ENCODE assay signal across 8 cellular contexts in genomic region chr9:36728651-36729520, GRCh38.
DNase-seq lines count a peak whose midpoint lies in the region; ATAC-seq, FAIRE-seq and TF ChIP-seq lines count a peak whose summit lies in the region.

No MANE protein-coding gene starts in this region.

- H3K36me3 ChIP-seq in CD4-positive, alpha-beta memory T cell (ENCODE audit: insufficient read depth, low read length): no peaks in the 10 kb centered on the region
- H3K36me3 ChIP-seq in WERI-Rb-1: no peaks in the 10 kb centered on the region
- no peaks in the 10 kb centered on the region for H3K36me3 ChIP-seq in bronchial epithelial cell (ENCODE audit: control insufficient read depth, insufficient read depth, low read length)
- no peaks in the 10 kb centered on the region for H3K36me3 ChIP-seq in left lung

- peak; percentile 37 to 52 (median 44) for DNase-seq in CD4-positive, alpha-beta memory T cell
- peak; percentile 60 to 80 for DNase-seq in NCI-H1930 (lab: John Stamatoyannopoulos, UW)
- DNase-seq in WERI-Rb-1: peak; percentile 88
- DNase-seq in bronchial epithelial cell (ENCODE audit: low read depth): peak; percentile 68
- peak; percentile 67 to 82 for DNase-seq in left lung
- peak; percentile 41 to 64 (median 60) for DNase-seq in stimulated activated CD4-positive, alpha-beta T cell treated with anti-CD3 and anti-CD28 coated beads, TNF-alpha, amount 100 ng/mL, for 48 hours (ENCODE audit: low read depth in 3 of 3)

- intact Hi-C loops in CD4-positive, alpha-beta memory T cell (cut with micrococcal nuclease): loop anchor here (1.0 kb wide), 1 partner anchor 96 kb away; no protein-coding TSS in a partner anchor
- intact Hi-C loops in left lung (cut with DNase I): no loop called here

- H3K27ac ChIP-seq in CD4-positive, alpha-beta memory T cell (ENCODE audit: low read depth, low read length): no peak overlapping the region
- H3K27ac ChIP-seq in WERI-Rb-1: no peak overlapping the region; the same call in 1 of the 2 replicates
- H3K27ac ChIP-seq in left lung: no peak overlapping the region

- H3K9me3 ChIP-seq in CD4-positive, alpha-beta memory T cell (ENCODE audit: control insufficient read depth in 1 of 2, low read length in 2 of 2): no peaks in the 10 kb centered on the region
- H3K9me3 ChIP-seq in WERI-Rb-1 (ENCODE audit: severe bottlenecking) (no peaks in the 10 kb centered on the region), left lung (no peaks in the 10 kb centered on the region)

- no peaks in the 10 kb centered on the region for H3K4me1 Mint-ChIP-seq in CD4-positive, alpha-beta memory T cell

- no peak overlapping the region for H3K4me3 ChIP-seq in CD4-positive, alpha-beta memory T cell (ENCODE audit: low read length in 2 of 2)
- H3K4me3 ChIP-seq in WERI-Rb-1 (ENCODE audit: low read depth, low read length): no peak overlapping the region
- no peak overlapping the region for H3K4me3 ChIP-seq in bronchial epithelial cell (ENCODE audit: low read depth, low read length)
- no peak overlapping the region for H3K4me3 ChIP-seq in left lung

- POLR2A ChIA-PET in CD4-positive, alpha-beta memory T cell (lab: Charles Lee; ENCODE audit: partially characterized antibody): interaction anchor here (1.0 kb wide), 1 partner anchor 322 kb away, joined by 5 read pairs; no protein-coding TSS in a partner anchor

- no peak overlapping the region for H3K4me3 Mint-ChIP-seq in CD4-positive, alpha-beta memory T cell

- peak; percentile 69 for ATAC-seq in GM21723 (IDR thresholded peaks at IDR 0.05; ENCODE audit: unreplicated experiment)
- peak; percentile 79 for ATAC-seq in left lung
- no peak for ATAC-seq in GM19324 (IDR thresholded peaks at IDR 0.05; ENCODE audit: low FRiP score, unreplicated experiment)

- CTCF ChIA-PET in CD4-positive, alpha-beta memory T cell (lab: Charles Lee; ENCODE audit: partially characterized antibody): interaction anchor here (0.7 to 5.2 kb wide), 26 partner anchors 10 to 539 kb away, joined by 3 to 64 read pairs (median 3); no protein-coding TSS in a partner anchor

- H3K27me3 ChIP-seq in CD4-positive, alpha-beta memory T cell (ENCODE audit: insufficient read depth, low read length): no peaks in the 10 kb centered on the region
- no peaks in the 10 kb centered on the region for H3K27me3 ChIP-seq in WERI-Rb-1 (ENCODE audit: insufficient read depth, low read depth, severe bottlenecking)
- no peaks in the 10 kb centered on the region for H3K27me3 ChIP-seq in bronchial epithelial cell (ENCODE audit: control insufficient read depth, insufficient read depth, low read length)
- H3K27me3 ChIP-seq in left lung: no peaks in the 10 kb centered on the region

- no peaks in the 10 kb centered on the region for H3K27me3 Mint-ChIP-seq in CD4-positive, alpha-beta memory T cell

- FAIRE-seq in bronchial epithelial cell (lab: Jason Lieb, UNC): no peak

- no peaks in the 10 kb centered on the region for H3K36me3 Mint-ChIP-seq in CD4-positive, alpha-beta memory T cell

- peak; percentile 91 for TF ChIP-seq CTCF in WERI-Rb-1 (IDR thresholded peaks at IDR 0.05; ENCODE audit: low read depth, low read length)
- peak; percentile 88 for TF ChIP-seq CTCF in bronchial epithelial cell (IDR thresholded peaks at IDR 0.05; ENCODE audit: insufficient read depth, low read length, severe bottlenecking)
- peak; percentile 46 to 63 for TF ChIP-seq CTCF in left lung (IDR thresholded peaks at IDR 0.05)

- H3K9me3 Mint-ChIP-seq in CD4-positive, alpha-beta memory T cell: no peaks in the 10 kb centered on the region

- H3K4me1 ChIP-seq in CD4-positive, alpha-beta memory T cell (ENCODE audit: insufficient read depth, low read length): no peaks in the 10 kb centered on the region
- no peaks in the 10 kb centered on the region for H3K4me1 ChIP-seq in left lung

- H3K27ac Mint-ChIP-seq in CD4-positive, alpha-beta memory T cell: peak overlapping the region in 1 of 7 donors; percentile 11
